In the genomic region with DNA sequence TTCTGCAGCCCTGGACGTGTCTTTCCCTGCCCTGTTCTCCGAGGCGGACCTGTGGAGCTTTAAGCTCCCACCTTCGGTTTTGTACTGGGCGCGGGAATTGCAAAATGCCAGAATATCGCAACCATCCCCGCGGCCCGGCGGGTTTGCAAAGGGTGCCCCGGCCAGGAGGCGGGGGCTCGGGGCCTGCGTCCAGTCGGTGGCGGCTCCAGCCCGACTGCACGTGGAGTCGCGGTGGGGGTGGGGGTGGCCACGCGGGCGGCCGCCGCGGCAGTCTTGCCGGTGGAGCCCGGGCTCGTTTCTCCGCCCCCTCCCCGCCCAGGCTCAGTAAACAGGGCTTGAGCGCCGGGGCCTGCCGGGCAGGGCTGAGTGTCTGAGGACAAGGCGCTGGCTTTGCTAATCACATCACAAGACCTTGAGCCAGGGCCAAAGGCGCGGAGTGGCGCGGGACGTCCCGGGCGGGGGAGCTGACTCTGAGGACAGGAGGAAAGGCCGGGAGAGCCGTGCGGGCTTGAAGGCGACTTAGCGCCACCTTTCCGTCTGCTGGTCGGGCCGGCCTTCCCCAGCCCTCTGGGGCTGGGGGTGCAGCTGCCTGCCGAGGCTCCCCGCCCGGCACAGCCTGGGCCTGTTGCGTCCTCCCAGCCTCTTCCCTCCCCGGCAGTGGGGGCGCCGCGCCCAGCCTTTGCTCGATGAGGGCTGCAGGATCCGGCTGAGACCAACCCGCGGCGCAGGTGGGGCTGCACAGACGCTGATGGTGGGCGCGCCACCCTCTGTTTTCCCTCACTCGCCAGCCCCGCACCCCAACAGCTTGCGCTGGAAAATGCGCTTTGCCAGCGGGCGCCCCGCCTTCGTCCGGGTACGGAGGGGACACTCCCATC, we compare ENCODE assay signal across 1 cellular context.
TF ChIP-seq lines count a peak whose summit lies in the region.

No MANE protein-coding gene starts in this region.

TF ChIP-seq in HepG2, 621 proteins besides CTCF, POLR2A, EP300 and RAD21 (continued from another document and continues in another):
- TF ChIP-seq, protein P1, sequence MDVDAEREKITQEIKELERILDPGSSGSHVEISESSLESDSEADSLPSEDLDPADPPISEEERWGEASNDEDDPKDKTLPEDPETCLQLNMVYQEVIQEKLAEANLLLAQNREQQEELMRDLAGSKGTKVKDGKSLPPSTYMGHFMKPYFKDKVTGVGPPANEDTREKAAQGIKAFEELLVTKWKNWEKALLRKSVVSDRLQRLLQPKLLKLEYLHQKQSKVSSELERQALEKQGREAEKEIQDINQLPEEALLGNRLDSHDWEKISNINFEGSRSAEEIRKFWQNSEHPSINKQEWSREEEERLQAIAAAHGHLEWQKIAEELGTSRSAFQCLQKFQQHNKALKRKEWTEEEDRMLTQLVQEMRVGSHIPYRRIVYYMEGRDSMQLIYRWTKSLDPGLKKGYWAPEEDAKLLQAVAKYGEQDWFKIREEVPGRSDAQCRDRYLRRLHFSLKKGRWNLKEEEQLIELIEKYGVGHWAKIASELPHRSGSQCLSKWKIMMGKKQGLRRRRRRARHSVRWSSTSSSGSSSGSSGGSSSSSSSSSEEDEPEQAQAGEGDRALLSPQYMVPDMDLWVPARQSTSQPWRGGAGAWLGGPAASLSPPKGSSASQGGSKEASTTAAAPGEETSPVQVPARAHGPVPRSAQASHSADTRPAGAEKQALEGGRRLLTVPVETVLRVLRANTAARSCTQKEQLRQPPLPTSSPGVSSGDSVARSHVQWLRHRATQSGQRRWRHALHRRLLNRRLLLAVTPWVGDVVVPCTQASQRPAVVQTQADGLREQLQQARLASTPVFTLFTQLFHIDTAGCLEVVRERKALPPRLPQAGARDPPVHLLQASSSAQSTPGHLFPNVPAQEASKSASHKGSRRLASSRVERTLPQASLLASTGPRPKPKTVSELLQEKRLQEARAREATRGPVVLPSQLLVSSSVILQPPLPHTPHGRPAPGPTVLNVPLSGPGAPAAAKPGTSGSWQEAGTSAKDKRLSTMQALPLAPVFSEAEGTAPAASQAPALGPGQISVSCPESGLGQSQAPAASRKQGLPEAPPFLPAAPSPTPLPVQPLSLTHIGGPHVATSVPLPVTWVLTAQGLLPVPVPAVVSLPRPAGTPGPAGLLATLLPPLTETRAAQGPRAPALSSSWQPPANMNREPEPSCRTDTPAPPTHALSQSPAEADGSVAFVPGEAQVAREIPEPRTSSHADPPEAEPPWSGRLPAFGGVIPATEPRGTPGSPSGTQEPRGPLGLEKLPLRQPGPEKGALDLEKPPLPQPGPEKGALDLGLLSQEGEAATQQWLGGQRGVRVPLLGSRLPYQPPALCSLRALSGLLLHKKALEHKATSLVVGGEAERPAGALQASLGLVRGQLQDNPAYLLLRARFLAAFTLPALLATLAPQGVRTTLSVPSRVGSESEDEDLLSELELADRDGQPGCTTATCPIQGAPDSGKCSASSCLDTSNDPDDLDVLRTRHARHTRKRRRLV (CRISPR knock-in tag; IDR thresholded peaks at IDR 0.05): peak; percentile 44; the same call in 1 of the 2 replicates
- TF ChIP-seq HNRNPLL (IDR thresholded peaks at IDR 0.05; ENCODE audit: low read depth, low read length, poor library complexity, severe bottlenecking): peak; percentile 75
- no peak for TF ChIP-seq MTA3 (CRISPR knock-in tag; IDR thresholded peaks at IDR 0.05)
- no peak for TF ChIP-seq TRIM24 (CRISPR knock-in tag; IDR thresholded peaks at IDR 0.05)
- TF ChIP-seq, protein P2, sequence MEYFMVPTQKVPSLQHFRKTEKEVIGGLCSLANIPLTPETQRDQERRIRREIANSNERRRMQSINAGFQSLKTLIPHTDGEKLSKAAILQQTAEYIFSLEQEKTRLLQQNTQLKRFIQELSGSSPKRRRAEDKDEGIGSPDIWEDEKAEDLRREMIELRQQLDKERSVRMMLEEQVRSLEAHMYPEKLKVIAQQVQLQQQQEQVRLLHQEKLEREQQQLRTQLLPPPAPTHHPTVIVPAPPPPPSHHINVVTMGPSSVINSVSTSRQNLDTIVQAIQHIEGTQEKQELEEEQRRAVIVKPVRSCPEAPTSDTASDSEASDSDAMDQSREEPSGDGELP (IDR thresholded peaks at IDR 0.05; ENCODE audit: borderline replicate concordance, low read depth): peak; percentile 30; the same call in 1 of the 2 replicates
- TF ChIP-seq, protein P3, sequence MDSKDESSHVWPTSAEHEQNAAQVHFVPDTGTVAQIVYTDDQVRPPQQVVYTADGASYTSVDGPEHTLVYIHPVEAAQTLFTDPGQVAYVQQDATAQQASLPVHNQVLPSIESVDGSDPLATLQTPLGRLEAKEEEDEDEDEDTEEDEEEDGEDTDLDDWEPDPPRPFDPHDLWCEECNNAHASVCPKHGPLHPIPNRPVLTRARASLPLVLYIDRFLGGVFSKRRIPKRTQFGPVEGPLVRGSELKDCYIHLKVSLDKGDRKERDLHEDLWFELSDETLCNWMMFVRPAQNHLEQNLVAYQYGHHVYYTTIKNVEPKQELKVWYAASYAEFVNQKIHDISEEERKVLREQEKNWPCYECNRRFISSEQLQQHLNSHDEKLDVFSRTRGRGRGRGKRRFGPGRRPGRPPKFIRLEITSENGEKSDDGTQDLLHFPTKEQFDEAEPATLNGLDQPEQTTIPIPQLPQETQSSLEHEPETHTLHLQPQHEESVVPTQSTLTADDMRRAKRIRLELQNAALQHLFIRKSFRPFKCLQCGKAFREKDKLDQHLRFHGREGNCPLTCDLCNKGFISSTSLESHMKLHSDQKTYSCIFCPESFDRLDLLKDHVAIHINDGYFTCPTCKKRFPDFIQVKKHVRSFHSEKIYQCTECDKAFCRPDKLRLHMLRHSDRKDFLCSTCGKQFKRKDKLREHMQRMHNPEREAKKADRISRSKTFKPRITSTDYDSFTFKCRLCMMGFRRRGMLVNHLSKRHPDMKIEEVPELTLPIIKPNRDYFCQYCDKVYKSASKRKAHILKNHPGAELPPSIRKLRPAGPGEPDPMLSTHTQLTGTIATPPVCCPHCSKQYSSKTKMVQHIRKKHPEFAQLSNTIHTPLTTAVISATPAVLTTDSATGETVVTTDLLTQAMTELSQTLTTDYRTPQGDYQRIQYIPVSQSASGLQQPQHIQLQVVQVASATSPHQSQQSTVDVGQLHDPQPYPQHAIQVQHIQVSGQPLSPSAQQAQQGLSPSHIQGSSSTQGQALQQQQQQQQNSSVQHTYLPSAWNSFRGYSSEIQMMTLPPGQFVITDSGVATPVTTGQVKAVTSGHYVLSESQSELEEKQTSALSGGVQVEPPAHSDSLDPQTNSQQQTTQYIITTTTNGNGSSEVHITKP (CRISPR knock-in tag; IDR thresholded peaks at IDR 0.05; ENCODE audit: low read depth): peak; percentile 72
- no peak; the same call in 1 of the 2 replicates for TF ChIP-seq SALL2 (CRISPR knock-in tag; IDR thresholded peaks at IDR 0.05)
- no peak; the same call in 1 of the 2 replicates for TF ChIP-seq ZFP62 (CRISPR knock-in tag; IDR thresholded peaks at IDR 0.05)
- TF ChIP-seq NR3C1 (CRISPR knock-in tag; IDR thresholded peaks at IDR 0.05): no peak
- peak; percentile 59; the same call in 1 of the 2 replicates for TF ChIP-seq ZFP41 (CRISPR knock-in tag; IDR thresholded peaks at IDR 0.05; ENCODE audit: borderline replicate concordance)
- peak; percentile 67 for TF ChIP-seq ZNF543 (CRISPR knock-in tag; IDR thresholded peaks at IDR 0.05)
- TF ChIP-seq, protein P4, sequence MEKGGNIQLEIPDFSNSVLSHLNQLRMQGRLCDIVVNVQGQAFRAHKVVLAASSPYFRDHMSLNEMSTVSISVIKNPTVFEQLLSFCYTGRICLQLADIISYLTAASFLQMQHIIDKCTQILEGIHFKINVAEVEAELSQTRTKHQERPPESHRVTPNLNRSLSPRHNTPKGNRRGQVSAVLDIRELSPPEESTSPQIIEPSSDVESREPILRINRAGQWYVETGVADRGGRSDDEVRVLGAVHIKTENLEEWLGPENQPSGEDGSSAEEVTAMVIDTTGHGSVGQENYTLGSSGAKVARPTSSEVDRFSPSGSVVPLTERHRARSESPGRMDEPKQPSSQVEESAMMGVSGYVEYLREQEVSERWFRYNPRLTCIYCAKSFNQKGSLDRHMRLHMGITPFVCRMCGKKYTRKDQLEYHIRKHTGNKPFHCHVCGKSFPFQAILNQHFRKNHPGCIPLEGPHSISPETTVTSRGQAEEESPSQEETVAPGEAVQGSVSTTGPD (CRISPR knock-in tag; IDR thresholded peaks at IDR 0.05): no peak
- TF ChIP-seq ZFP36L1 (CRISPR knock-in tag; IDR thresholded peaks at IDR 0.05): peak; percentile 46; the same call in 1 of the 2 replicates
- TF ChIP-seq THYN1 (CRISPR knock-in tag; IDR thresholded peaks at IDR 0.05; ENCODE audit: borderline replicate concordance, low read depth): 0 out of 2 replicates have a peak, but pooled peaks have one; percentile 75
- no peak; the same call in 1 of the 2 replicates for TF ChIP-seq KLF11 (CRISPR knock-in tag; IDR thresholded peaks at IDR 0.05)
- TF ChIP-seq ZNF7 (CRISPR knock-in tag; IDR thresholded peaks at IDR 0.05): no peak
- peak; percentile 37; the same call in 1 of the 2 replicates for TF ChIP-seq ZNF136 (CRISPR knock-in tag; IDR thresholded peaks at IDR 0.05; ENCODE audit: low read depth)
- TF ChIP-seq ZNF235 (CRISPR knock-in tag; IDR thresholded peaks at IDR 0.05; ENCODE audit: borderline replicate concordance): peak; percentile 81; the same call in 1 of the 2 replicates
- peak; percentile 71; the same call in 1 of the 2 replicates for TF ChIP-seq NFKB2 (CRISPR knock-in tag; IDR thresholded peaks at IDR 0.05; ENCODE audit: borderline replicate concordance)
- TF ChIP-seq, protein P5, sequence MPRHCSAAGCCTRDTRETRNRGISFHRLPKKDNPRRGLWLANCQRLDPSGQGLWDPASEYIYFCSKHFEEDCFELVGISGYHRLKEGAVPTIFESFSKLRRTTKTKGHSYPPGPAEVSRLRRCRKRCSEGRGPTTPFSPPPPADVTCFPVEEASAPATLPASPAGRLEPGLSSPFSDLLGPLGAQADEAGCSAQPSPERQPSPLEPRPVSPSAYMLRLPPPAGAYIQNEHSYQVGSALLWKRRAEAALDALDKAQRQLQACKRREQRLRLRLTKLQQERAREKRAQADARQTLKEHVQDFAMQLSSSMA (CRISPR knock-in tag; IDR thresholded peaks at IDR 0.05): 0 out of 2 replicates have a peak, but pooled peaks have one; percentile 11
- TF ChIP-seq ZC3H13 (CRISPR knock-in tag; IDR thresholded peaks at IDR 0.05): peak; percentile 95; the same call in 1 of the 2 replicates
- peak; percentile 97 for TF ChIP-seq FOXA3 (CRISPR knock-in tag; IDR thresholded peaks at IDR 0.05)
- TF ChIP-seq, protein P6, sequence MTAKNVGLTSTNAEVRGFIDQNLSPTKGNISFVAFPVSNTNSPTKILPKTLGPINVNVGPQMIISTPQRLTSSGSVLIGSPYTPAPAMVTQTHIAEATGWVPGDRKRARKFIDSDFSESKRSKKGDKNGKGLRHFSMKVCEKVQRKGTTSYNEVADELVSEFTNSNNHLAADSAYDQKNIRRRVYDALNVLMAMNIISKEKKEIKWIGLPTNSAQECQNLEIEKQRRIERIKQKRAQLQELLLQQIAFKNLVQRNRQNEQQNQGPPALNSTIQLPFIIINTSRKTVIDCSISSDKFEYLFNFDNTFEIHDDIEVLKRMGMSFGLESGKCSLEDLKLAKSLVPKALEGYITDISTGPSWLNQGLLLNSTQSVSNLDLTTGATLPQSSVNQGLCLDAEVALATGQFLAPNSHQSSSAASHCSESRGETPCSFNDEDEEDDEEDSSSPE (CRISPR knock-in tag; IDR thresholded peaks at IDR 0.05): peak; percentile 85
- TF ChIP-seq FOXP1 (IDR thresholded peaks at IDR 0.05): no peak
- TF ChIP-seq FOXP1 (CRISPR knock-in tag; IDR thresholded peaks at IDR 0.05): peak; percentile 79
- no peak; the same call in 1 of the 2 replicates for TF ChIP-seq JDP2 (CRISPR knock-in tag; IDR thresholded peaks at IDR 0.05; ENCODE audit: borderline replicate concordance)
- TF ChIP-seq, protein P7, sequence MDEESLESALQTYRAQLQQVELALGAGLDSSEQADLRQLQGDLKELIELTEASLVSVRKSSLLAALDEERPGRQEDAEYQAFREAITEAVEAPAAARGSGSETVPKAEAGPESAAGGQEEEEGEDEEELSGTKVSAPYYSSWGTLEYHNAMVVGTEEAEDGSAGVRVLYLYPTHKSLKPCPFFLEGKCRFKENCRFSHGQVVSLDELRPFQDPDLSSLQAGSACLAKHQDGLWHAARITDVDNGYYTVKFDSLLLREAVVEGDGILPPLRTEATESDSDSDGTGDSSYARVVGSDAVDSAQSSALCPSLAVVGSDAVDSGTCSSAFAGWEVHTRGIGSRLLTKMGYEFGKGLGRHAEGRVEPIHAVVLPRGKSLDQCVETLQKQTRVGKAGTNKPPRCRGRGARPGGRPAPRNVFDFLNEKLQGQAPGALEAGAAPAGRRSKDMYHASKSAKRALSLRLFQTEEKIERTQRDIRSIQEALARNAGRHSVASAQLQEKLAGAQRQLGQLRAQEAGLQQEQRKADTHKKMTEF (CRISPR knock-in tag; IDR thresholded peaks at IDR 0.05): peak; percentile 94
- no peak for TF ChIP-seq ATM (IDR thresholded peaks at IDR 0.05; ENCODE audit: borderline replicate concordance)
- TF ChIP-seq CENPT (CRISPR knock-in tag; IDR thresholded peaks at IDR 0.05; ENCODE audit: low read depth): no peak
- TF ChIP-seq ASH2L (IDR thresholded peaks at IDR 0.05; ENCODE audit: insufficient read length, low read depth, low read length): peak; percentile 76
- TF ChIP-seq MZF1 (CRISPR knock-in tag; IDR thresholded peaks at IDR 0.05; ENCODE audit: borderline replicate concordance): no peak
- TF ChIP-seq, protein P8, sequence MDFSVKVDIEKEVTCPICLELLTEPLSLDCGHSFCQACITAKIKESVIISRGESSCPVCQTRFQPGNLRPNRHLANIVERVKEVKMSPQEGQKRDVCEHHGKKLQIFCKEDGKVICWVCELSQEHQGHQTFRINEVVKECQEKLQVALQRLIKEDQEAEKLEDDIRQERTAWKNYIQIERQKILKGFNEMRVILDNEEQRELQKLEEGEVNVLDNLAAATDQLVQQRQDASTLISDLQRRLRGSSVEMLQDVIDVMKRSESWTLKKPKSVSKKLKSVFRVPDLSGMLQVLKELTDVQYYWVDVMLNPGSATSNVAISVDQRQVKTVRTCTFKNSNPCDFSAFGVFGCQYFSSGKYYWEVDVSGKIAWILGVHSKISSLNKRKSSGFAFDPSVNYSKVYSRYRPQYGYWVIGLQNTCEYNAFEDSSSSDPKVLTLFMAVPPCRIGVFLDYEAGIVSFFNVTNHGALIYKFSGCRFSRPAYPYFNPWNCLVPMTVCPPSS (IDR thresholded peaks at IDR 0.05): no peak
- TF ChIP-seq, protein P9, sequence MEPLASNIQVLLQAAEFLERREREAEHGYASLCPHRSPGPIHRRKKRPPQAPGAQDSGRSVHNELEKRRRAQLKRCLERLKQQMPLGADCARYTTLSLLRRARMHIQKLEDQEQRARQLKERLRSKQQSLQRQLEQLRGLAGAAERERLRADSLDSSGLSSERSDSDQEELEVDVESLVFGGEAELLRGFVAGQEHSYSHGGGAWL (CRISPR knock-in tag; IDR thresholded peaks at IDR 0.05): peak; percentile 82
- TF ChIP-seq ZNF180 (CRISPR knock-in tag; IDR thresholded peaks at IDR 0.05; ENCODE audit: borderline replicate concordance, low read depth): no peak
- TF ChIP-seq CREM (IDR thresholded peaks at IDR 0.05): peak; percentile 42; the same call in 1 of the 2 replicates
- TF ChIP-seq CREM (CRISPR knock-in tag; IDR thresholded peaks at IDR 0.05): no peak
- TF ChIP-seq, protein P10, sequence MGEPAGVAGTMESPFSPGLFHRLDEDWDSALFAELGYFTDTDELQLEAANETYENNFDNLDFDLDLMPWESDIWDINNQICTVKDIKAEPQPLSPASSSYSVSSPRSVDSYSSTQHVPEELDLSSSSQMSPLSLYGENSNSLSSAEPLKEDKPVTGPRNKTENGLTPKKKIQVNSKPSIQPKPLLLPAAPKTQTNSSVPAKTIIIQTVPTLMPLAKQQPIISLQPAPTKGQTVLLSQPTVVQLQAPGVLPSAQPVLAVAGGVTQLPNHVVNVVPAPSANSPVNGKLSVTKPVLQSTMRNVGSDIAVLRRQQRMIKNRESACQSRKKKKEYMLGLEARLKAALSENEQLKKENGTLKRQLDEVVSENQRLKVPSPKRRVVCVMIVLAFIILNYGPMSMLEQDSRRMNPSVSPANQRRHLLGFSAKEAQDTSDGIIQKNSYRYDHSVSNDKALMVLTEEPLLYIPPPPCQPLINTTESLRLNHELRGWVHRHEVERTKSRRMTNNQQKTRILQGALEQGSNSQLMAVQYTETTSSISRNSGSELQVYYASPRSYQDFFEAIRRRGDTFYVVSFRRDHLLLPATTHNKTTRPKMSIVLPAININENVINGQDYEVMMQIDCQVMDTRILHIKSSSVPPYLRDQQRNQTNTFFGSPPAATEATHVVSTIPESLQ (CRISPR knock-in tag; conservative IDR thresholded peaks at IDR 0.05): no peak
